Comparison of ENCODE assay signal across 27 cellular contexts in the genomic region with DNA sequence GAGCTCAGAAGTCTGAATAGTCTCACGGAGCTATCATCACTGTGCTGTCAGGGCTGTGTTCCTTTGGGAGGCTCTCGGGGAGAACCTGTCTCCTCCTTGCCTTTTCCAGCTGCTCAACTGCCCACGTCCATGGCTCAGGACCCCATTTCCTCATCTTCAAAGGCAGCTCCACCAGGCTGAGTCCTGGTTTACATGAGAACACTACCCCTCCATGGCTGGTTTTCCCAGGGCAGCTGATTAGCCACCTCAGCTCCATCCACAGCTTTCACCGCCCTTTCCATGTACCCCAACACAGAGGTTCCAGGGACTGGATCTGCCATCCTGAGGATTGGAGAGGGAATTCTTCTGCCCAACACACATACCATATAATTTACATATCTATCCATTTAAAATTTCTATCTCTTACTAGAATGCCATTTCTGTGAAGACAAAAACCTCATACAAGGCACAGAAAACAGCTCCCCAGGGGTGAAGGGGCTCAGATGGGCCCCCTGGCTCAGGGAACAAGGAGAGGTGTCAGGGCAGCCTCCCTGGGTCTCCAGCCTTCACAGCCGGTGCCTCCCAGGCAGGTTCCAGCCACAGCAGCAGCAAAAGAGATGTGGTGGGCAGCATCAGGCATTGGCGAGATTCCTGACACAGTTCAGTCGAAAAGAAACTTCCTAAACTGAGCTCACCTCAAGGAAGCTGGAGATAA. TPM values are rescaled to one million over a fixed set of nuclear protein-coding genes. Genes with fewer than 3 reads are reported as not detected.
"Had no signal": no experiment of that assay in that cellular context is flagged by ENCODE, and none has a peak within 500 bp of the region (broad histone marks: within the 10 kb centered on the region; RNA-seq: fewer than 3 reads in every experiment).

No MANE protein-coding gene starts in this region.

- H3K4me3 ChIP-seq: lower lobe of right lung, neural progenitor cell, stomach, transverse colon had no signal

- H3K36me3 ChIP-seq: lower lobe of right lung, neural progenitor cell, stomach, transverse colon had no signal

- H3K4me1 Mint-ChIP-seq: brain, neural progenitor cell had no signal

- H3K4me3 Mint-ChIP-seq: activated CD4-positive, alpha-beta memory T cell treated with anti-CD3 and anti-CD28 coated beads, Interleukin-2, amount 10 ng/mL, durations not matched to agents 7 days and 5 days; activated CD4-positive, alpha-beta T cell treated with anti-CD3 and anti-CD28 coated beads, Interleukin-2, amount 10 ng/mL, durations not matched to agents 24 days and 14 days; activated CD8-positive, alpha-beta memory T cell treated with anti-CD3 and anti-CD28 coated beads, Interleukin-2, amount 10 ng/mL, durations not matched to agents 7 days and 5 days; activated naive CD4-positive, alpha-beta T cell treated with anti-CD3 and anti-CD28 coated beads, Interleukin-2, amount 50 U/mL, for 24 hours; activated T-helper 1 cell treated with anti-CD3 and anti-CD28 coated beads, Interleukin-12 subunit alpha, Interleukin-12 subunit beta, Interleukin-2, Interleukin-4 antibody, amounts not matched to agents 30 ng/mL and 10 ng/mL and 1 ng/mL, durations not matched to agents 14 hours and 24 hours and 36 hours; brain; central memory CD8-positive, alpha-beta T cell; mesothelial cell of epicardium; naive thymus-derived CD8-positive, alpha-beta T cell; neural progenitor cell; stimulated activated effector memory CD8-positive, alpha-beta T cell treated with anti-CD3 and anti-CD28 coated beads, Interleukin-12 subunit alpha, Interleukin-12 subunit beta, amount 100 ng/mL, for 72 hours had no signal

- H3K9me3 ChIP-seq: lower lobe of right lung, SK-N-SH, stomach, transverse colon had no signal

- H3K27ac Mint-ChIP-seq: activated CD4-positive, alpha-beta memory T cell treated with anti-CD3 and anti-CD28 coated beads, Interleukin-2, amount 10 ng/mL, durations not matched to agents 7 days and 5 days; activated CD4-positive, alpha-beta T cell treated with anti-CD3 and anti-CD28 coated beads, Interleukin-2, amount 10 ng/mL, durations not matched to agents 24 days and 14 days; activated CD8-positive, alpha-beta memory T cell treated with anti-CD3 and anti-CD28 coated beads, Interleukin-2, amount 10 ng/mL, durations not matched to agents 7 days and 5 days; activated naive CD4-positive, alpha-beta T cell treated with anti-CD3 and anti-CD28 coated beads, Interleukin-2, amount 50 U/mL, for 24 hours; activated T-helper 1 cell treated with anti-CD3 and anti-CD28 coated beads, Interleukin-12 subunit alpha, Interleukin-12 subunit beta, Interleukin-2, Interleukin-4 antibody, amounts not matched to agents 30 ng/mL and 10 ng/mL and 1 ng/mL, durations not matched to agents 14 hours and 24 hours and 36 hours; brain; mesothelial cell of epicardium; neural progenitor cell; stimulated activated effector memory CD8-positive, alpha-beta T cell treated with anti-CD3 and anti-CD28 coated beads, Interleukin-12 subunit alpha, Interleukin-12 subunit beta, amount 100 ng/mL, for 72 hours had no signal

- H3K4me1 ChIP-seq: neural progenitor cell had no signal

- ATAC-seq: activated CD4-positive, CD25-positive, alpha-beta regulatory T cell treated with anti-CD3 and anti-CD28 coated beads, Interleukin-2, amount 50 U/mL, for 24 hours; activated CD8-positive, alpha-beta memory T cell treated with anti-CD3 and anti-CD28 coated beads, Interleukin-2, amount 10 ng/mL, durations not matched to agents 7 days and 5 days; left lobe of liver; lower lobe of right lung; naive thymus-derived CD8-positive, alpha-beta T cell; stimulated activated effector memory CD8-positive, alpha-beta T cell treated with anti-CD3 and anti-CD28 coated beads, Interleukin-12 subunit alpha, Interleukin-12 subunit beta, amount 100 ng/mL, for 72 hours had no signal

- H3K27ac ChIP-seq: lower lobe of right lung, neural progenitor cell, stomach, transverse colon had no signal

- DNase-seq: activated CD4-positive, alpha-beta memory T cell treated with anti-CD3 and anti-CD28 coated beads, Interleukin-2, amount 10 ng/mL, durations not matched to agents 7 days and 5 days; activated CD4-positive, alpha-beta T cell treated with anti-CD3 and anti-CD28 coated beads, Interleukin-2, amount 10 ng/mL, durations not matched to agents 24 days and 14 days; activated gamma-delta T cell; anterior cingulate cortex; cortex of kidney; foreskin melanocyte; lower lobe of right lung; naive thymus-derived CD8-positive, alpha-beta T cell; retina; SK-N-SH; stimulated activated CD4-positive, alpha-beta T cell treated with anti-CD3 and anti-CD28 coated beads, Interleukin-1b, Interleukin-23, amount 100 ng/mL, for 48 hours; stomach; transverse colon had no signal

- H3K9me3 Mint-ChIP-seq: activated CD4-positive, alpha-beta memory T cell treated with anti-CD3 and anti-CD28 coated beads, Interleukin-2, amount 10 ng/mL, durations not matched to agents 7 days and 5 days; activated CD4-positive, alpha-beta T cell treated with anti-CD3 and anti-CD28 coated beads, Interleukin-2, amount 10 ng/mL, durations not matched to agents 24 days and 14 days; activated naive CD4-positive, alpha-beta T cell treated with anti-CD3 and anti-CD28 coated beads, Interleukin-2, amount 50 U/mL, for 24 hours; activated T-helper 1 cell treated with anti-CD3 and anti-CD28 coated beads, Interleukin-12 subunit alpha, Interleukin-12 subunit beta, Interleukin-2, Interleukin-4 antibody, amounts not matched to agents 30 ng/mL and 10 ng/mL and 1 ng/mL, durations not matched to agents 14 hours and 24 hours and 36 hours; brain; central memory CD8-positive, alpha-beta T cell; mesothelial cell of epicardium; naive thymus-derived CD8-positive, alpha-beta T cell; neural progenitor cell; stimulated activated effector memory CD8-positive, alpha-beta T cell treated with anti-CD3 and anti-CD28 coated beads, Interleukin-12 subunit alpha, Interleukin-12 subunit beta, amount 100 ng/mL, for 72 hours had no signal

- H3K9ac ChIP-seq: neural progenitor cell, SK-N-SH had no signal

- H3K36me3 Mint-ChIP-seq: activated CD8-positive, alpha-beta memory T cell treated with anti-CD3 and anti-CD28 coated beads, Interleukin-2, amount 10 ng/mL, durations not matched to agents 7 days and 5 days; activated naive CD4-positive, alpha-beta T cell treated with anti-CD3 and anti-CD28 coated beads, Interleukin-2, amount 50 U/mL, for 24 hours; brain; mesothelial cell of epicardium; naive thymus-derived CD8-positive, alpha-beta T cell; neural progenitor cell; stimulated activated effector memory CD8-positive, alpha-beta T cell treated with anti-CD3 and anti-CD28 coated beads, Interleukin-12 subunit alpha, Interleukin-12 subunit beta, amount 100 ng/mL, for 72 hours had no signal

- H3K27me3 ChIP-seq: neural progenitor cell, stomach, transverse colon had no signal

RNA-seq across cellular contexts. Expression of a gene that starts 2.2 kb away (rescaled TPM):
- total RNA-seq: activated CD4-positive, alpha-beta memory T cell treated with anti-CD3 and anti-CD28 coated beads, Interleukin-2, amount 10 ng/mL, durations not matched to agents 7 days and 5 days; activated CD4-positive, alpha-beta T cell treated with anti-CD3 and anti-CD28 coated beads, Interleukin-2, amount 10 ng/mL, durations not matched to agents 24 days and 14 days; activated CD8-positive, alpha-beta memory T cell treated with anti-CD3 and anti-CD28 coated beads, Interleukin-2, amount 10 ng/mL, durations not matched to agents 7 days and 5 days; activated T-helper 1 cell treated with anti-CD3 and anti-CD28 coated beads, Interleukin-12 subunit alpha, Interleukin-12 subunit beta, Interleukin-2, Interleukin-4 antibody, amounts not matched to agents 30 ng/mL and 10 ng/mL and 1 ng/mL, durations not matched to agents 14 hours and 24 hours and 36 hours; epithelial cell of proximal tubule; kidney epithelial cell; left lobe of liver; lower lobe of right lung; mesothelial cell of epicardium; naive thymus-derived CD8-positive, alpha-beta T cell; stomach; T-helper 2 cell treated with Interferon-gamma antibody and Interleukin-4, amounts not matched to agents 100 ng/mL and 5 ng/mL, for 36 hours; temporal lobe; transverse colon had no signal
- polyA plus RNA-seq: naive thymus-derived CD8-positive, alpha-beta T cell had no signal

RNA-seq across cellular contexts. Expression of a gene that starts 22.8 kb away (rescaled TPM):
- total RNA-seq: activated CD4-positive, alpha-beta memory T cell treated with anti-CD3 and anti-CD28 coated beads, Interleukin-2, amount 10 ng/mL, durations not matched to agents 7 days and 5 days; activated CD4-positive, alpha-beta T cell treated with anti-CD3 and anti-CD28 coated beads, Interleukin-2, amount 10 ng/mL, durations not matched to agents 24 days and 14 days; activated CD8-positive, alpha-beta memory T cell treated with anti-CD3 and anti-CD28 coated beads, Interleukin-2, amount 10 ng/mL, durations not matched to agents 7 days and 5 days; epithelial cell of proximal tubule; kidney epithelial cell; left lobe of liver; mesothelial cell of epicardium; naive thymus-derived CD8-positive, alpha-beta T cell; T-helper 2 cell treated with Interferon-gamma antibody and Interleukin-4, amounts not matched to agents 100 ng/mL and 5 ng/mL, for 36 hours; transverse colon had no signal
- polyA plus RNA-seq: naive thymus-derived CD8-positive, alpha-beta T cell had no signal

RNA-seq across cellular contexts. Expression of a gene that starts 41.7 kb away (rescaled TPM):
- total RNA-seq: naive thymus-derived CD8-positive, alpha-beta T cell; transverse colon had no signal
